8 cellular contexts compared by ENCODE assay signal in the genomic region with DNA sequence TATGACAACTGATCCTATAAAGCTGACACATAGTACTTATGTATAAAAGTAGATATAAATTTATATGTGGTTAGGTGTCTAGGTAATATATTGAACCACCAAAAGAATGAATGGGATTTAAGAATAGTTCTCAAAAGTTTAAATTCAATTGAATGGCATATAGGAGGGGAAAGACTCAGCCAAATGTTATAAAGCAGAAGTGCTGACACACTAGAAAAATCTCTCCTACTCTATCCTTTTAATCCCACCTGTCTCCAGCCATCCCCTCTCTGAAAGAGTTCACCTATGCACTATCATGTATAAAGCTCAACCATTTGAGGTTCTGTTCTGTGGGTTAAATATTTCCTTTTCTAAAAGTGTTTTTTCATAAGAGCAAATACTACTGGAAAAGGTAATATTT.
"Had no signal": no experiment of that assay in that cellular context is flagged by ENCODE, and none has a peak within 500 bp of the region (broad histone marks: within the 10 kb centered on the region; RNA-seq: fewer than 3 reads in every experiment).

No MANE protein-coding gene starts in this region.

- DNase-seq: GDM1, GF-D8 had no signal

- FAIRE-seq: G401.6, GM12878, GM12891, GM12892, GM18507, GM19239 had no signal

- ATAC-seq: GM12878 had no signal

- H3K4me3 ChIP-seq: GM12878 had no signal
